13 cellular contexts compared by ENCODE assay signal in the genomic region with DNA sequence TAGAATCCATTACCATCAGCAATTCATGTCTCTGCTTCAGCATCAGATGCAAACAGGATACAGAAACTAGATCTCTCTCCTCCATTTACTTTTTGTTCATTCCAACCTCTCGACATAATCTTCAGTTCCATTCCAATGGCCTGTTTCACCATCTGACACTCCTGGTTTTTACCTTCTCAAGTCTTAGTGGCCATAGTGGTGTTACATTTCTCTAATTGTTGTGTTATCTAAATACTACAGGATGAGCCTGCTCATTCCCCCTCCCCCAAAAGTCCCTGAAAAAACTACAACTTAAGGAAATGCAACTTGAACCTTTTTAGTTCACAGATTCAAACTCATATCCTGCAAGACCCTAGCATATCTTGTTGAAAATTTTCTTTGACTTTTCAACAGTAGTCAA. TPM values are rescaled to one million over a fixed set of nuclear protein-coding genes. Genes with fewer than 3 reads are reported as not detected.
DNase-seq lines count a peak whose midpoint lies in the region; ATAC-seq and TF ChIP-seq lines count a peak whose summit lies in the region.
"Had no signal": no experiment of that assay in that cellular context is flagged by ENCODE, and none has a peak within 500 bp of the region (broad histone marks: within the 10 kb centered on the region; RNA-seq: fewer than 3 reads in every experiment).

No MANE protein-coding gene starts in this region.

- H3K36me3 ChIP-seq in endodermal cell (ENCODE audit: control insufficient read depth, insufficient read depth, low read length) (no peaks in the 10 kb centered on the region), psoas muscle (ENCODE audit: insufficient read depth in 1 of 2, low read depth in 1 of 2) (no peaks in the 10 kb centered on the region)
- H3K36me3 ChIP-seq: tibial artery had no signal

- WGBS in endodermal cell (ENCODE audit: insufficient coverage in 1 of 2, insufficient read length in 1 of 2), 2 experiments, result 40% methylated on average over 1 of the region's 1 CpG; no CpG with 5 or more reads in 1 of the 2 experiments
- 7 to 19% (median 9%) methylated on average over 1 of the region's 1 CpG for WGBS in psoas muscle, 3 donors

- DNase-seq in NCI-H1417 (lab: John Stamatoyannopoulos, UW), result peak in 2 of 3 experiments; percentile 29 to 61
- no peak for DNase-seq in NCI-H1417 treated with DMSO at 0.1 percent for 48 hours (lab: John Stamatoyannopoulos, UW)
- peak; percentile 37 for DNase-seq in NCI-H82 treated with DMSO at 0.1 percent for 48 hours (lab: John Stamatoyannopoulos, UW; ENCODE audit: unreplicated experiment)
- no peak for DNase-seq in endodermal cell
- DNase-seq in psoas muscle, result no peak
- no peak for DNase-seq in NCI-H1436 (lab: John Stamatoyannopoulos, UW)
- no peak for DNase-seq in ecto neural progenitor cell (ENCODE audit: low spot score)
- DNase-seq: 8988T; NCI-H1105; stimulated activated CD4-positive, alpha-beta T cell treated with anti-CD3 and anti-CD28 coated beads, Interleukin-12 subunit alpha, Interleukin-12 subunit beta, amount 100 ng/mL, for 4 hours; tibial artery had no signal

- peak overlapping the region; percentile 98 for H3K4me3 ChIP-seq in endodermal cell (ENCODE audit: low read length)
- peak overlapping the region; percentile 83 for H3K4me3 ChIP-seq in psoas muscle
- H3K4me3 ChIP-seq: tibial artery had no signal

- H3K27ac ChIP-seq in endodermal cell (ENCODE audit: low read depth, low read length), result no peak overlapping the region
- peak overlapping the region; percentile 43 for H3K27ac ChIP-seq in psoas muscle
- H3K27ac ChIP-seq: tibial artery had no signal

- H3K9me3 ChIP-seq in endodermal cell (ENCODE audit: control insufficient read depth, low read length), result no peaks in the 10 kb centered on the region
- H3K9me3 ChIP-seq in psoas muscle, result no peaks in the 10 kb centered on the region
- H3K9me3 ChIP-seq: tibial artery had no signal

- peak overlapping the region; percentile 16 for H3K4me3 Mint-ChIP-seq in endodermal cell
- H3K4me3 Mint-ChIP-seq: T-helper 2 cell treated with Interferon-gamma antibody and Interleukin-4, amounts not matched to agents 5 μg/mL and 100 μg/mL, for 36 hours had no signal

- peak overlapping the region; percentile 0 for H3K27ac Mint-ChIP-seq in endodermal cell
- H3K27ac Mint-ChIP-seq: T-helper 2 cell treated with Interferon-gamma antibody and Interleukin-4, amounts not matched to agents 5 μg/mL and 100 μg/mL, for 36 hours had no signal

- H3K27me3 ChIP-seq in endodermal cell (ENCODE audit: control insufficient read depth, insufficient read depth, low read length, poor library complexity, severe bottlenecking) (no peaks in the 10 kb centered on the region), psoas muscle (ENCODE audit: insufficient read depth in 3 of 3, low read length in 2 of 3) (no peaks in the 10 kb centered on the region)
- H3K27me3 ChIP-seq: tibial artery had no signal

- peaks cover 76% of the 10 kb centered on the region for H3K4me1 Mint-ChIP-seq in endodermal cell

- H3K27me3 Mint-ChIP-seq in endodermal cell (ENCODE audit: insufficient read depth), result no peaks in the 10 kb centered on the region

- H3K9ac ChIP-seq in endodermal cell (ENCODE audit: extremely low read depth, low read length, poor library complexity, severe bottlenecking), result no peak overlapping the region

- H3K4me1 ChIP-seq in endodermal cell (ENCODE audit: control insufficient read depth, insufficient read depth, low read length) (peaks cover 32% of the 10 kb centered on the region), psoas muscle (peaks cover 72% of the 10 kb centered on the region)

- H3K36me3 Mint-ChIP-seq in endodermal cell (ENCODE audit: low read depth), result no peaks in the 10 kb centered on the region

- H3K9me3 Mint-ChIP-seq in endodermal cell, result no peaks in the 10 kb centered on the region
- H3K9me3 Mint-ChIP-seq: T-helper 2 cell treated with Interferon-gamma antibody and Interleukin-4, amounts not matched to agents 5 μg/mL and 100 μg/mL, for 36 hours had no signal

- TF ChIP-seq CTCF in endodermal cell (conservative IDR thresholded peaks at IDR 0.05), result no peak
- TF ChIP-seq CTCF in psoas muscle (IDR thresholded peaks at IDR 0.05), result no peak

- intact Hi-C loops in psoas muscle (cut with DNase I), result loop anchor here in 1 of 2 donors (5.0 to 10.0 kb wide), 2 partner anchors 196 to 422 kb away; no protein-coding TSS in a partner anchor

- no peak for ATAC-seq in psoas muscle
- ATAC-seq in HG02588 (IDR thresholded peaks at IDR 0.05; ENCODE audit: unreplicated experiment), result no peak

RNA-seq across cellular contexts. Expression of a gene that starts 4.0 kb away (rescaled TPM):
- total RNA-seq in endodermal cell (10 to 100 TPM; 29.9 to 35.9 TPM), psoas muscle (100 to 1,000 TPM in 1 of 4 donors, 10 to 100 TPM in 3; 42.8 to 137 (median 58.9) TPM)
- polyA plus RNA-seq in endodermal cell (2013, experiment 1 of 2), result 38.8 TPM
- polyA plus RNA-seq in endodermal cell (2013, experiment 2 of 2), result 43.3 TPM
- polyA plus RNA-seq in psoas muscle, result 10 to 100 TPM; 12.1 to 30.3 (median 14.6) TPM

Comparison
In these comparisons a context has a peak if more than half of its experiments do, and no peak if none do; other contexts are left out.
1. DNase-seq: peak in NCI-H1417 (2 of 3) and NCI-H82 treated with DMSO at 0.1 percent for 48 hours (single experiment); none in NCI-H1417 treated with DMSO at 0.1 percent for 48 hours (single experiment), endodermal cell (single experiment), psoas muscle (0 of 2), NCI-H1436 (single experiment) and ecto neural progenitor cell (single experiment).